In genomic region chr21:45291613-45292398, GRCh38 we compare ENCODE assay signal across 1 cellular context.
TF ChIP-seq lines count a peak whose summit lies in the region.

No MANE protein-coding gene starts in this region.

TF ChIP-seq in HepG2, 621 proteins besides CTCF, POLR2A, EP300 and RAD21 (continued from another document):
- TF ChIP-seq SKIL (CRISPR knock-in tag; IDR thresholded peaks at IDR 0.05; ENCODE audit: borderline replicate concordance) (no peak), ZNF749 (CRISPR knock-in tag; IDR thresholded peaks at IDR 0.05; ENCODE audit: borderline replicate concordance) (no peak), ZNF792 (CRISPR knock-in tag; IDR thresholded peaks at IDR 0.05) (no peak), KDM5A (IDR thresholded peaks at IDR 0.05; ENCODE audit: borderline replicate concordance, low read length) (no peak), TEAD2 (CRISPR knock-in tag; IDR thresholded peaks at IDR 0.05) (no peak), MLLT10 (CRISPR knock-in tag; IDR thresholded peaks at IDR 0.05) (no peak), AGO2 (optimal IDR thresholded peaks at IDR 0.05; ENCODE audit: low read depth, low read length) (peak; percentile 67), ARID2 (CRISPR knock-in tag; IDR thresholded peaks at IDR 0.05; ENCODE audit: borderline replicate concordance) (no peak), SOX13 (IDR thresholded peaks at IDR 0.05) (no peak), SOX13 (CRISPR knock-in tag; conservative IDR thresholded peaks at IDR 0.05 in 1 of 2, IDR thresholded peaks at IDR 0.05 in 1 of 2) (no peak), THYN1 (CRISPR knock-in tag; IDR thresholded peaks at IDR 0.05; ENCODE audit: borderline replicate concordance, low read depth) (no peak), ZNF142 (CRISPR knock-in tag; IDR thresholded peaks at IDR 0.05) (no peak), ZNF510 (CRISPR knock-in tag; IDR thresholded peaks at IDR 0.05; ENCODE audit: low read depth) (no peak), ZNF33A (CRISPR knock-in tag; IDR thresholded peaks at IDR 0.05; ENCODE audit: borderline replicate concordance) (no peak), ZNF850 (CRISPR knock-in tag; conservative IDR thresholded peaks at IDR 0.05) (no peak), ERF (CRISPR knock-in tag; IDR thresholded peaks at IDR 0.05) (no peak), SAFB2 (CRISPR knock-in tag; IDR thresholded peaks at IDR 0.05; ENCODE audit: borderline replicate concordance, low read depth) (no peak), ZNF468 (CRISPR knock-in tag; IDR thresholded peaks at IDR 0.05) (no peak), MATR3 (CRISPR knock-in tag; IDR thresholded peaks at IDR 0.05) (no peak), HOXA3 (CRISPR knock-in tag; IDR thresholded peaks at IDR 0.05) (no peak), SRSF4 (IDR thresholded peaks at IDR 0.05; ENCODE audit: low read depth, low read length, poor library complexity, severe bottlenecking) (no peak), SATB2 (CRISPR knock-in tag; IDR thresholded peaks at IDR 0.05) (no peak), MTF1 (CRISPR knock-in tag; IDR thresholded peaks at IDR 0.05) (no peak), SOX6 (IDR thresholded peaks at IDR 0.05) (no peak), SOX6 (CRISPR knock-in tag; IDR thresholded peaks at IDR 0.05) (no peak), ZNF557 (CRISPR knock-in tag; IDR thresholded peaks at IDR 0.05) (no peak), SPEN (CRISPR knock-in tag; IDR thresholded peaks at IDR 0.05; ENCODE audit: low read depth) (no peak), TBL1XR1 (IDR thresholded peaks at IDR 0.05; ENCODE audit: borderline replicate concordance, low read length, partially characterized antibody) (no peak), NR0B2 (CRISPR knock-in tag; IDR thresholded peaks at IDR 0.05) (no peak), HOXA9 (CRISPR knock-in tag; IDR thresholded peaks at IDR 0.05; ENCODE audit: borderline replicate concordance) (no peak), NFKBIZ (CRISPR knock-in tag; IDR thresholded peaks at IDR 0.05) (no peak), CREB1 (IDR thresholded peaks at IDR 0.05) (no peak), CREB1 (CRISPR knock-in tag; IDR thresholded peaks at IDR 0.05) (no peak), IKZF1 (IDR thresholded peaks at IDR 0.05) (no peak), FOXO1 (CRISPR knock-in tag; IDR thresholded peaks at IDR 0.05) (no peak), ZFP1 (CRISPR knock-in tag; IDR thresholded peaks at IDR 0.05) (no peak), ZNF772 (CRISPR knock-in tag; IDR thresholded peaks at IDR 0.05) (0 out of 2 replicates have a peak, but pooled peaks have one; percentile 10), ZBTB21 (CRISPR knock-in tag; IDR thresholded peaks at IDR 0.05) (no peak), MYNN (CRISPR knock-in tag; IDR thresholded peaks at IDR 0.05; ENCODE audit: low read depth) (no peak), ZNF567 (CRISPR knock-in tag; IDR thresholded peaks at IDR 0.05; ENCODE audit: borderline replicate concordance) (no peak), ZSCAN12 (CRISPR knock-in tag; IDR thresholded peaks at IDR 0.05) (no peak), ZNF34 (CRISPR knock-in tag; IDR thresholded peaks at IDR 0.05; ENCODE audit: borderline replicate concordance) (0 out of 2 replicates have a peak, but pooled peaks have one; percentile 17), PHF5A (CRISPR knock-in tag; IDR thresholded peaks at IDR 0.05; ENCODE audit: low read depth, unreplicated experiment) (no peak)
- TF ChIP-seq, protein P1, sequence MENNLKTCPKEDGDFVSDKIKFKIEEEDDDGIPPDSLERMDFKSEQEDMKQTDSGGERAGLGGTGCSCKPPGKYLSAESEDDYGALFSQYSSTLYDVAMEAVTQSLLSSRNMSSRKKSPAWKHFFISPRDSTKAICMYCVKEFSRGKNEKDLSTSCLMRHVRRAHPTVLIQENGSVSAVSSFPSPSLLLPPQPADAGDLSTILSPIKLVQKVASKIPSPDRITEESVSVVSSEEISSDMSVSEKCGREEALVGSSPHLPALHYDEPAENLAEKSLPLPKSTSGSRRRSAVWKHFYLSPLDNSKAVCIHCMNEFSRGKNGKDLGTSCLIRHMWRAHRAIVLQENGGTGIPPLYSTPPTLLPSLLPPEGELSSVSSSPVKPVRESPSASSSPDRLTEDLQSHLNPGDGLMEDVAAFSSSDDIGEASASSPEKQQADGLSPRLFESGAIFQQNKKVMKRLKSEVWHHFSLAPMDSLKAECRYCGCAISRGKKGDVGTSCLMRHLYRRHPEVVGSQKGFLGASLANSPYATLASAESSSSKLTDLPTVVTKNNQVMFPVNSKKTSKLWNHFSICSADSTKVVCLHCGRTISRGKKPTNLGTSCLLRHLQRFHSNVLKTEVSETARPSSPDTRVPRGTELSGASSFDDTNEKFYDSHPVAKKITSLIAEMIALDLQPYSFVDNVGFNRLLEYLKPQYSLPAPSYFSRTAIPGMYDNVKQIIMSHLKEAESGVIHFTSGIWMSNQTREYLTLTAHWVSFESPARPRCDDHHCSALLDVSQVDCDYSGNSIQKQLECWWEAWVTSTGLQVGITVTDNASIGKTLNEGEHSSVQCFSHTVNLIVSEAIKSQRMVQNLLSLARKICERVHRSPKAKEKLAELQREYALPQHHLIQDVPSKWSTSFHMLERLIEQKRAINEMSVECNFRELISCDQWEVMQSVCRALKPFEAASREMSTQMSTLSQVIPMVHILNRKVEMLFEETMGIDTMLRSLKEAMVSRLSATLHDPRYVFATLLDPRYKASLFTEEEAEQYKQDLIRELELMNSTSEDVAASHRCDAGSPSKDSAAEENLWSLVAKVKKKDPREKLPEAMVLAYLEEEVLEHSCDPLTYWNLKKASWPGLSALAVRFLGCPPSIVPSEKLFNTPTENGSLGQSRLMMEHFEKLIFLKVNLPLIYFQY (CRISPR knock-in tag; IDR thresholded peaks at IDR 0.05; ENCODE audit: borderline replicate concordance), result no peak
- TF ChIP-seq, protein P2, sequence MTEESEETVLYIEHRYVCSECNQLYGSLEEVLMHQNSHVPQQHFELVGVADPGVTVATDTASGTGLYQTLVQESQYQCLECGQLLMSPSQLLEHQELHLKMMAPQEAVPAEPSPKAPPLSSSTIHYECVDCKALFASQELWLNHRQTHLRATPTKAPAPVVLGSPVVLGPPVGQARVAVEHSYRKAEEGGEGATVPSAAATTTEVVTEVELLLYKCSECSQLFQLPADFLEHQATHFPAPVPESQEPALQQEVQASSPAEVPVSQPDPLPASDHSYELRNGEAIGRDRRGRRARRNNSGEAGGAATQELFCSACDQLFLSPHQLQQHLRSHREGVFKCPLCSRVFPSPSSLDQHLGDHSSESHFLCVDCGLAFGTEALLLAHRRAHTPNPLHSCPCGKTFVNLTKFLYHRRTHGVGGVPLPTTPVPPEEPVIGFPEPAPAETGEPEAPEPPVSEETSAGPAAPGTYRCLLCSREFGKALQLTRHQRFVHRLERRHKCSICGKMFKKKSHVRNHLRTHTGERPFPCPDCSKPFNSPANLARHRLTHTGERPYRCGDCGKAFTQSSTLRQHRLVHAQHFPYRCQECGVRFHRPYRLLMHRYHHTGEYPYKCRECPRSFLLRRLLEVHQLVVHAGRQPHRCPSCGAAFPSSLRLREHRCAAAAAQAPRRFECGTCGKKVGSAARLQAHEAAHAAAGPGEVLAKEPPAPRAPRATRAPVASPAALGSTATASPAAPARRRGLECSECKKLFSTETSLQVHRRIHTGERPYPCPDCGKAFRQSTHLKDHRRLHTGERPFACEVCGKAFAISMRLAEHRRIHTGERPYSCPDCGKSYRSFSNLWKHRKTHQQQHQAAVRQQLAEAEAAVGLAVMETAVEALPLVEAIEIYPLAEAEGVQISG (CRISPR knock-in tag; IDR thresholded peaks at IDR 0.05), result no peak
